ENCODE assay signal across 28 cellular contexts in the genomic region with DNA sequence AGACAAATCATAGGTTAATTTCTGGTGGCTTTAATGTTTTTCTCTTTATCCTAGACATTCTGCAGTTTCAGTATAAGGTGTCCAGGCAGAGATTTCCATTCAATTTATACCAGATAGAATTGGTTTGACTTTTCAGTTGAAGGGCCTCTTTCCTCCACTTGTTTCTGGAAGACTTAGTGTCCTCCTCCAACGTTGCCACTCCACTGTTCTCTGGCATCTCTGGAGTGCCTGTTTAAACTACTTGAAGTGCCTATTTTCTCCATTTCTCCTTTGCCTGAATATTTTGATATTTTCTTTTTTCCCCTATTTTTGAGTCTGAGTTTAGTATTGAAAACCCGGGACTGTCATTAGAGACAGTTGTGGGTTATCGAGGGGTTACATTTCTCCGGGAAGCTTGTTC. TPM values are rescaled to one million over a fixed set of nuclear protein-coding genes. Genes with fewer than 3 reads are reported as not detected.
"Had no signal": no experiment of that assay in that cellular context is flagged by ENCODE, and none has a peak within 500 bp of the region (broad histone marks: within the 10 kb centered on the region; RNA-seq: fewer than 3 reads in every experiment).

No MANE protein-coding gene starts in this region.

- H3K36me3 ChIP-seq: stomach, suprapubic skin, thoracic aorta, tibial artery, tibial nerve, transverse colon, upper lobe of left lung, upper lobe of right lung, uterus, vagina had no signal

- H3K27ac ChIP-seq: stomach, suprapubic skin, testis, thoracic aorta, tibial artery, tibial nerve, transverse colon, upper lobe of left lung, upper lobe of right lung, uterus, vagina had no signal

- H3K4me1 ChIP-seq: stomach, suprapubic skin, testis, tibial artery, tibial nerve, upper lobe of left lung, upper lobe of right lung, uterus had no signal

- H3K4me1 Mint-ChIP-seq: stimulated activated effector memory CD8-positive, alpha-beta T cell treated with anti-CD3 and anti-CD28 coated beads, Interleukin-12 subunit alpha, Interleukin-12 subunit beta, amount 100 ng/mL, for 72 hours; stimulated activated memory B cell treated with anti-CD40 and anti-IgM and Interleukin-4, amounts not matched to agents 10 μg/mL and 1 μg/mL and 100 μg/mL, for 72 hours; stimulated activated naive CD8-positive, alpha-beta T cell treated with anti-CD3 and anti-CD28 coated beads, Interleukin-15, amount 100 ng/mL, for 72 hours had no signal

- DNase-seq: stimulated activated CD4-positive, alpha-beta T cell treated with anti-CD3 and anti-CD28 coated beads, Interleukin-2, amount 100 ng/mL, for 48 hours; stimulated activated CD4-positive, alpha-beta T cell treated with anti-CD3 and anti-CD28 coated beads, Interleukin-4, amount 100 ng/mL, for 1 hour; stimulated activated CD4-positive, alpha-beta T cell treated with anti-CD3 and anti-CD28 coated beads, Interleukin-4, amount 100 ng/mL, for 24 hours; stimulated activated CD4-positive, alpha-beta T cell treated with anti-CD3 and anti-CD28 coated beads, Interleukin-4, amount 100 ng/mL, for 4 hours; stimulated activated CD8-positive, alpha-beta memory T cell treated with anti-CD3 and anti-CD28 coated beads, Interleukin-4, amount 100 ng/mL, for 48 hours; stimulated activated naive B cell treated with anti-CD40 and anti-IgM and Interleukin-4, amounts not matched to agents 10 μg/mL and 1 μg/mL and 100 μg/mL, for 72 hours; stimulated activated naive CD4-positive, alpha-beta T cell; stimulated activated naive CD4-positive, alpha-beta T cell treated with Interleukin-2 at 50 U/mL for 16 hours; stimulated activated naive CD8-positive, alpha-beta T cell treated with anti-CD3 and anti-CD28 coated beads, Interleukin-15, amount 100 ng/mL, for 72 hours; stimulated activated naive CD8-positive, alpha-beta T cell treated with anti-CD3 and anti-CD28 coated beads, Interleukin-15, Interleukin-2, amounts not matched to agents 100 U/mL and 50 U/mL, for 24 hours; stomach; substantia nigra; testis; tibial artery; transverse colon; trophoblast cell; upper lobe of left lung; upper lobe of right lung; uterus had no signal

- H3K27ac Mint-ChIP-seq: stimulated activated effector memory CD8-positive, alpha-beta T cell treated with anti-CD3 and anti-CD28 coated beads, Interleukin-12 subunit alpha, Interleukin-12 subunit beta, amount 100 ng/mL, for 72 hours; stimulated activated memory B cell treated with anti-CD40 and anti-IgM and Interleukin-4, amounts not matched to agents 10 μg/mL and 1 μg/mL and 100 μg/mL, for 72 hours; stimulated activated naive B cell treated with anti-CD40 and anti-IgM and Interleukin-4, amounts not matched to agents 10 μg/mL and 1 μg/mL and 100 μg/mL, for 72 hours; stimulated activated naive CD8-positive, alpha-beta T cell treated with anti-CD3 and anti-CD28 coated beads, Interleukin-15, amount 100 ng/mL, for 72 hours; stimulated activated naive CD8-positive, alpha-beta T cell treated with anti-CD3 and anti-CD28 coated beads, Interleukin-15, Interleukin-2, amounts not matched to agents 100 ng/mL and 50 ng/mL, for 24 hours; type B pancreatic cell had no signal

- H3K27me3 ChIP-seq: testis, tibial nerve, upper lobe of left lung, uterus, vagina had no signal

- H3K4me3 Mint-ChIP-seq: stimulated activated effector memory CD8-positive, alpha-beta T cell treated with anti-CD3 and anti-CD28 coated beads, Interleukin-12 subunit alpha, Interleukin-12 subunit beta, amount 100 ng/mL, for 72 hours; stimulated activated memory B cell treated with anti-CD40 and anti-IgM and Interleukin-4, amounts not matched to agents 10 μg/mL and 1 μg/mL and 100 μg/mL, for 72 hours; stimulated activated naive B cell treated with anti-CD40 and anti-IgM and Interleukin-4, amounts not matched to agents 10 μg/mL and 1 μg/mL and 100 μg/mL, for 72 hours; stimulated activated naive CD8-positive, alpha-beta T cell treated with anti-CD3 and anti-CD28 coated beads, Interleukin-15, amount 100 ng/mL, for 72 hours; stimulated activated naive CD8-positive, alpha-beta T cell treated with anti-CD3 and anti-CD28 coated beads, Interleukin-15, Interleukin-2, amounts not matched to agents 100 ng/mL and 50 ng/mL, for 24 hours; type B pancreatic cell had no signal

- H3K9me3 ChIP-seq: stomach, suprapubic skin, testis, thoracic aorta, tibial artery, tibial nerve, transverse colon, upper lobe of left lung, upper lobe of right lung, uterus, vagina had no signal

- H3K27me3 Mint-ChIP-seq: stimulated activated naive CD8-positive, alpha-beta T cell treated with anti-CD3 and anti-CD28 coated beads, Interleukin-15, Interleukin-2, amounts not matched to agents 100 ng/mL and 50 ng/mL, for 24 hours had no signal

- H3K4me3 ChIP-seq: stomach, suprapubic skin, testis, thoracic aorta, tibial artery, tibial nerve, transverse colon, upper lobe of left lung, upper lobe of right lung, uterus, vagina had no signal

- H3K9me3 Mint-ChIP-seq: stimulated activated effector memory CD8-positive, alpha-beta T cell treated with anti-CD3 and anti-CD28 coated beads, Interleukin-12 subunit alpha, Interleukin-12 subunit beta, amount 100 ng/mL, for 72 hours; stimulated activated memory B cell treated with anti-CD40 and anti-IgM and Interleukin-4, amounts not matched to agents 10 μg/mL and 1 μg/mL and 100 μg/mL, for 72 hours; stimulated activated naive B cell treated with anti-CD40 and anti-IgM and Interleukin-4, amounts not matched to agents 10 μg/mL and 1 μg/mL and 100 μg/mL, for 72 hours; stimulated activated naive CD8-positive, alpha-beta T cell treated with anti-CD3 and anti-CD28 coated beads, Interleukin-15, amount 100 ng/mL, for 72 hours; stimulated activated naive CD8-positive, alpha-beta T cell treated with anti-CD3 and anti-CD28 coated beads, Interleukin-15, Interleukin-2, amounts not matched to agents 100 ng/mL and 50 ng/mL, for 24 hours; type B pancreatic cell had no signal

- H3K36me3 Mint-ChIP-seq: stimulated activated effector memory CD8-positive, alpha-beta T cell treated with anti-CD3 and anti-CD28 coated beads, Interleukin-12 subunit alpha, Interleukin-12 subunit beta, amount 100 ng/mL, for 72 hours; stimulated activated memory B cell treated with anti-CD40 and anti-IgM and Interleukin-4, amounts not matched to agents 10 μg/mL and 1 μg/mL and 100 μg/mL, for 72 hours; stimulated activated naive B cell treated with anti-CD40 and anti-IgM and Interleukin-4, amounts not matched to agents 10 μg/mL and 1 μg/mL and 100 μg/mL, for 72 hours; type B pancreatic cell had no signal

RNA-seq across cellular contexts. Expression of a gene that starts 27.7 kb away (rescaled TPM):
- total RNA-seq: subcutaneous adipose tissue, thoracic aorta had no signal
